15 cellular contexts compared by ENCODE assay signal in the genomic region with DNA sequence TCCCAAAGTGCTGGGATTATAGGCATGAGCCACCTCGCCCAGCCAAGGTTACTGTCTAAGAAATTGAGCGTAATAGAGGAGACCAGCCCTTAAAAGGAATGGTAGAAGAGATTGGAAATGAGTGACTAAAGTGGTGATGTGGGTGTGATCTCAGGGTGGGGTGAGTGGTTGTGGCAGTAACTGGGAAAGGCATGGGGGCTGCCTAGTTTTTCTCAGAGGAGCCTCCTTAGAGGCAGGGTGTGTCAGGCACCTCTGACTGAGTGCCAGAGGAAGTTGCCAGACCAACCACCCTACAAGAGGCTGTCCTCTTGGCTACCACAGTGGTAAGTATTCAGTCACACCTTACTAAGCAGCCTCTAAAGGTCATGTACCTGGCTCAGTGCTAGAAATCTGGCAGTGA. TPM values are rescaled to one million over a fixed set of nuclear protein-coding genes. Genes with fewer than 3 reads are reported as not detected.
A peak's percentile ranks its signal among the peaks of the same experiment; 100 is the strongest.
DNase-seq lines count a peak whose midpoint lies in the region; ATAC-seq and TF ChIP-seq lines count a peak whose summit lies in the region.
"Had no signal": no experiment of that assay in that cellular context is flagged by ENCODE, and none has a peak within 500 bp of the region (broad histone marks: within the 10 kb centered on the region; RNA-seq: fewer than 3 reads in every experiment).

No MANE protein-coding gene starts in this region.

- H3K4me3 ChIP-seq in esophagus (ENCODE audit: low read depth in 1 of 2, low read length in 2 of 2) (no peak overlapping the region), gastroesophageal sphincter (no peak overlapping the region), left ventricle myocardium inferior (no peak overlapping the region)

- H3K9me3 ChIP-seq in esophagus (ENCODE audit: control insufficient read depth in 2 of 2, insufficient read depth in 1 of 2, low read depth in 1 of 2, low read length in 1 of 2) (no peaks in the 10 kb centered on the region), gastroesophageal sphincter (no peaks in the 10 kb centered on the region), left ventricle myocardium inferior (replicated peaks) (no peaks in the 10 kb centered on the region)

- TF ChIP-seq CTCF in RWPE1 (conservative IDR thresholded peaks at IDR 0.05; ENCODE audit: low read depth) = no peak
- no peak for TF ChIP-seq CTCF in gastroesophageal sphincter (IDR thresholded peaks at IDR 0.05)
- TF ChIP-seq CTCF in left ventricle myocardium inferior (IDR thresholded peaks at IDR 0.05; ENCODE audit: borderline replicate concordance) = no peak

- no peak overlapping the region for H3K4me3 Mint-ChIP-seq in stimulated activated memory B cell treated with anti-CD40 and anti-IgM and Interleukin-4, amounts not matched to agents 10 μg/mL and 1 μg/mL and 100 μg/mL, for 72 hours

- H3K27me3 Mint-ChIP-seq in stimulated activated memory B cell treated with anti-CD40 and anti-IgM and Interleukin-4, amounts not matched to agents 10 μg/mL and 1 μg/mL and 100 μg/mL, for 72 hours = no peaks in the 10 kb centered on the region

- H3K4me1 ChIP-seq in esophagus (ENCODE audit: control insufficient read depth in 2 of 2, insufficient read depth in 2 of 2, low read length in 1 of 2) (peaks cover 0 to 4% of the 10 kb centered on the region in 2 donors), gastroesophageal sphincter (no peaks in the 10 kb centered on the region), left ventricle myocardium inferior (no peaks in the 10 kb centered on the region)

- H3K27ac ChIP-seq in RWPE1 (peak overlapping the region; percentile 66), esophagus (ENCODE audit: low read depth in 2 of 2, low read length in 1 of 2) (peak overlapping the region; percentile 42 to 86), gastroesophageal sphincter (no peak overlapping the region), left ventricle myocardium inferior (replicated peaks) (no peak overlapping the region)
- H3K27ac ChIP-seq: VCaP had no signal

- DNase-seq in NK-92 treated with Interleukin-12 subunit alpha and Interleukin-12 subunit beta, amount 100 ng/mL, for 24 hours (lab: John Stamatoyannopoulos, UW) = peak; percentile 13
- DNase-seq in NK-92 (lab: John Stamatoyannopoulos, UW; ENCODE audit: unreplicated experiment) = no peak
- DNase-seq in RWPE1 (ENCODE audit: low spot score) = peak; percentile 73
- DNase-seq in left ventricle myocardium inferior = no peak
- DNase-seq: activated naive CD4-positive, alpha-beta T cell treated with Interleukin-2 at 50 U/mL for 16 hours; DND-41; left cardiac atrium; NCI-H446 treated with DMSO at 0.1 percent for 48 hours; occipital lobe; SHP77 treated with DMSO at 0.1 percent for 48 hours had no signal

- intact Hi-C loops in left ventricle myocardium inferior (cut with micrococcal nuclease) = no loop called here

- H3K36me3 Mint-ChIP-seq in stimulated activated memory B cell treated with anti-CD40 and anti-IgM and Interleukin-4, amounts not matched to agents 10 μg/mL and 1 μg/mL and 100 μg/mL, for 72 hours = peaks cover 28% of the 10 kb centered on the region

- no peaks in the 10 kb centered on the region for H3K27me3 ChIP-seq in esophagus (ENCODE audit: control insufficient read depth in 1 of 2, insufficient read depth in 2 of 2, low read length in 2 of 2)
- H3K27me3 ChIP-seq in gastroesophageal sphincter = no peaks in the 10 kb centered on the region
- H3K27me3 ChIP-seq in left ventricle myocardium inferior (ENCODE audit: low read depth) = no peaks in the 10 kb centered on the region

- peaks cover 22% of the 10 kb centered on the region for H3K4me1 Mint-ChIP-seq in stimulated activated memory B cell treated with anti-CD40 and anti-IgM and Interleukin-4, amounts not matched to agents 10 μg/mL and 1 μg/mL and 100 μg/mL, for 72 hours

- CTCF ChIA-PET in RWPE1 (lab: Yijun Ruan, JAX) = interaction anchor here (0.6 kb wide), 1 partner anchor 9 kb away, joined by 5 read pairs; no protein-coding TSS in a partner anchor

- WGBS in esophagus, 2 donors = 68 to 74% methylated on average over 2 of the region's 2 CpGs
- 100% methylated on average over 1 of the region's 2 CpGs; no CpG with 5 or more reads in 1 of the 2 donors for WGBS in gastroesophageal sphincter (ENCODE audit: low coverage in 1 of 2), 2 donors

- H3K9me3 Mint-ChIP-seq in stimulated activated memory B cell treated with anti-CD40 and anti-IgM and Interleukin-4, amounts not matched to agents 10 μg/mL and 1 μg/mL and 100 μg/mL, for 72 hours = no peaks in the 10 kb centered on the region

- no peak for TF ChIP-seq POLR2A in gastroesophageal sphincter (IDR thresholded peaks at IDR 0.05)

- H3K27ac Mint-ChIP-seq in stimulated activated memory B cell treated with anti-CD40 and anti-IgM and Interleukin-4, amounts not matched to agents 10 μg/mL and 1 μg/mL and 100 μg/mL, for 72 hours = peak overlapping the region; percentile 35

- POLR2A ChIA-PET in RWPE1 (lab: Yijun Ruan, JAX; ENCODE audit: low non-redundant PET) = no interaction called here

- no peak for ATAC-seq in stimulated activated memory B cell treated with anti-CD40 and anti-IgM and Interleukin-4, amounts not matched to agents 10 μg/mL and 1 μg/mL and 100 μg/mL, for 72 hours
- ATAC-seq in gastroesophageal sphincter = no peak
- no peak for ATAC-seq in HG02852 (IDR thresholded peaks at IDR 0.05; ENCODE audit: unreplicated experiment)

- TF ChIP-seq EP300 in gastroesophageal sphincter (IDR thresholded peaks at IDR 0.05) = no peak

- H3K36me3 ChIP-seq in esophagus (ENCODE audit: control insufficient read depth in 2 of 2, insufficient read depth in 2 of 2, low read length in 1 of 2) (no peaks in the 10 kb centered on the region), gastroesophageal sphincter (peaks cover 0 to 53% of the 10 kb centered on the region in 2 donors), left ventricle myocardium inferior (peaks cover under 1% of the 10 kb centered on the region)

RNA-seq across cellular contexts. Expression of a gene that starts 8.9 kb away (rescaled TPM):
- polyA plus RNA-seq in esophagus = 10 to 100 TPM in 1 of 2 donors, 1 to 10 TPM in 1; 6.2 to 11.1 TPM
- total RNA-seq in gastroesophageal sphincter (10 to 100 TPM in 1 of 4 donors, 1 to 10 TPM in 3; 7.2 to 15.0 (median 8.7) TPM), left ventricle myocardium inferior (6.8 TPM)

RNA-seq across cellular contexts. Expression of a gene that starts 8.9 kb away (rescaled TPM):
- polyA plus RNA-seq in esophagus = 10 to 100 TPM in 1 of 2 donors, 1 to 10 TPM in 1; 4.0 to 13.1 TPM
- total RNA-seq in gastroesophageal sphincter (10 to 100 TPM in 1 of 4 donors, 1 to 10 TPM in 3; 6.5 to 10.4 (median 8.0) TPM), left ventricle myocardium inferior (8.9 TPM)

RNA-seq across cellular contexts. Expression of a gene that starts 16.2 kb away (rescaled TPM):
- under 1 TPM in 1 of 2 donors, not detected in 1; 0.04 TPM for polyA plus RNA-seq in esophagus
- not detected for total RNA-seq in gastroesophageal sphincter
- total RNA-seq in left ventricle myocardium inferior = not detected
- total RNA-seq: left cardiac atrium, occipital lobe had no signal

RNA-seq across cellular contexts. Expression of a gene that starts 32.7 kb away (rescaled TPM):
- polyA plus RNA-seq in esophagus = under 1 TPM; 0.41 to 0.57 TPM
- total RNA-seq in gastroesophageal sphincter = 1 to 10 TPM; 1.0 to 3.0 (median 1.8) TPM
- total RNA-seq in left ventricle myocardium inferior = 0.99 TPM
- total RNA-seq: occipital lobe had no signal

RNA-seq across cellular contexts. Expression of a gene that starts 51.7 kb away (rescaled TPM):
- under 1 TPM in 1 of 2 donors, not detected in 1; 0.01 TPM for polyA plus RNA-seq in esophagus
- 1 to 10 TPM in 1 of 4 donors, not detected in 3; 1.4 TPM for total RNA-seq in gastroesophageal sphincter
- not detected for total RNA-seq in left ventricle myocardium inferior
- total RNA-seq: left cardiac atrium, occipital lobe had no signal

Comparison
In these comparisons a context has a peak if more than half of its experiments do, and no peak if none do; other contexts are left out.
1. DNase-seq: peak in NK-92 treated with Interleukin-12 subunit alpha and Interleukin-12 subunit beta, amount 100 ng/mL, for 24 hours (single experiment) and RWPE1 (single experiment); none in NK-92 (single experiment) and left ventricle myocardium inferior (single experiment).
2. H3K27ac ChIP-seq: peak in RWPE1 (single experiment) and esophagus (2 of 2); none in gastroesophageal sphincter (0 of 4) and left ventricle myocardium inferior (single experiment).